1 cellular context compared by ENCODE assay signal in genomic region chr3:116391296-116392201, GRCh38.
TF ChIP-seq lines count a peak whose summit lies in the region.

No MANE protein-coding gene starts in this region.

TF ChIP-seq in HepG2, 621 proteins besides CTCF, POLR2A, EP300 and RAD21 (continued from another document):
- TF ChIP-seq KIAA2018 (CRISPR knock-in tag; IDR thresholded peaks at IDR 0.05; ENCODE audit: borderline replicate concordance), result no peak
- no peak for TF ChIP-seq GPBP1L1 (CRISPR knock-in tag; IDR thresholded peaks at IDR 0.05)
- TF ChIP-seq TOPORS (CRISPR knock-in tag; IDR thresholded peaks at IDR 0.05), result no peak
